16 cellular contexts compared by ENCODE assay signal in the genomic region with DNA sequence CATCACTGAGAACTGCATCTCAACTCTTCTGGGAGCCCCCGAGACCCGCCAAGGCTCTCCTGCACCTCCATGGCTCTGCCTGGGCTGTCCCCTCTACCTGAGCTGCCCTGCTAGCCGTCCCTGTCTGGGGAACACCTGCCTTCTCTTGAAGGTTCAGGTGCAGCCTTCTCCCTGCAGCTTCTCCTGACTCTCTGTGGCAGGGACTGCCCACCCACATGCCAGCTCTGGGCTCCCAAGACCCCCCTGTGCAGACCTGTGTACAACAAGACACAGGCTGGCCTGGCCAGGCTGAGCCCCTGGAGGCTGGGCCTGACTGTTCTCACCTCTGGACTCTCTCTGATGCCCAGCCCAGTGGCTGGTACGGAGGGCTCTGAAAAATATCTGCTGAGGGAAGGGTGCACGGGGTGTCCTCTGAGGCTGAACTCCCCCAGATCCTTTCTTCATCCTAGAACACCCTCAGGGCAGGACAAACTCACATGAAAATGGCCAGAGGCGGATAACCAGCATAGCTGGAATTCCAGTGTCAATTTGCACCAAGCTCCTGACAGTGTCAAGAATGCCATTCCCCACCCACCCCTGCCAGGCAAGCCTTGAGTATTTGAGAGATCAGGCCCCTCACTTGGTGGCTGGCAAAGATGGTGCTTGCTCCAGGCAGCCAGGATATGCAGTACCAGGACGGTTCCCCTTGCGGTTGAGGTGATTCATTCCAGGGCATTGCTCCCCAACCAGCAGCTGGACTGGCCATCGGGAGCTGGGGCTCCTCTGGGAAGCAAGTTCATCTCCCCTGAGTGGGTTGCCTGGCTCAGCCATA. TPM values are rescaled to one million over a fixed set of nuclear protein-coding genes. Genes with fewer than 3 reads are reported as not detected.
DNase-seq lines count a peak whose midpoint lies in the region; ATAC-seq and TF ChIP-seq lines count a peak whose summit lies in the region.
"Had no signal": no experiment of that assay in that cellular context is flagged by ENCODE, and none has a peak within 500 bp of the region (broad histone marks: within the 10 kb centered on the region; RNA-seq: fewer than 3 reads in every experiment).

No MANE protein-coding gene starts in this region.

- H3K27me3 Mint-ChIP-seq in type B pancreatic cell = no peaks in the 10 kb centered on the region

- peaks cover 34% of the 10 kb centered on the region for H3K4me1 ChIP-seq in adipocyte (ENCODE audit: control insufficient read depth, insufficient read depth, low read length)
- H3K4me1 ChIP-seq: Peyer's patch had no signal

- H3K36me3 ChIP-seq in adipocyte (ENCODE audit: control insufficient read depth, insufficient read depth, low read length, severe bottlenecking) = peaks cover 4% of the 10 kb centered on the region
- H3K36me3 ChIP-seq: uterus had no signal

- no peak for ATAC-seq in stimulated activated naive CD8-positive, alpha-beta T cell treated with anti-CD3 and anti-CD28 coated beads, Interleukin-15, Interleukin-2, amounts not matched to agents 100 U/mL and 50 U/mL, for 24 hours
- ATAC-seq in sciatic nerve = no peak
- ATAC-seq: body of pancreas had no signal

- intact Hi-C loops in sciatic nerve (cut with DNase I) = no loop called here

- H3K27ac Mint-ChIP-seq in type B pancreatic cell = peak overlapping the region; percentile 86

- H3K27me3 ChIP-seq in adipocyte (replicated peaks; ENCODE audit: control insufficient read depth, insufficient read depth, low read length) = no peaks in the 10 kb centered on the region
- H3K27me3 ChIP-seq: body of pancreas, esophagus squamous epithelium, Peyer's patch, uterus had no signal

- DNase-seq in HT1080 (ENCODE audit: low read depth) (peak; percentile 78), adipocyte (ENCODE audit: low read depth) (peak; percentile 66), iPS-NIHi11 (ENCODE audit: low spot score) (peak; percentile 44), type B pancreatic cell (ENCODE audit: extremely low spot score, unreplicated experiment) (no peak), NCI-H2171 (lab: John Stamatoyannopoulos, UW) (no peak), sciatic nerve (ENCODE audit: low spot score) (no peak)
- DNase-seq in stimulated activated naive CD8-positive, alpha-beta T cell treated with anti-CD3 and anti-CD28 coated beads, Interleukin-15, Interleukin-2, amounts not matched to agents 100 U/mL and 50 U/mL, for 24 hours = no peak
- DNase-seq: activated T-cell treated with anti-CD3 and anti-CD28 coated beads, Interleukin-2, amount 50 U/mL, for 1 hour; DMS53; esophagus squamous epithelium; kidney; Peyer's patch; WERI-Rb-1 had no signal

- H3K4me3 ChIP-seq in adipocyte (ENCODE audit: low read length) = no peak overlapping the region
- H3K4me3 ChIP-seq: body of pancreas, esophagus squamous epithelium, Peyer's patch, prostate gland, uterus had no signal

- TF ChIP-seq CTCF in type B pancreatic cell (conservative IDR thresholded peaks at IDR 0.05) = no peak

- H3K9me3 ChIP-seq in adipocyte (ENCODE audit: control insufficient read depth, low read length) = no peaks in the 10 kb centered on the region
- H3K9me3 ChIP-seq: body of pancreas, esophagus squamous epithelium, Peyer's patch, prostate gland, uterus had no signal

- peak overlapping the region; percentile 39 for H3K4me3 Mint-ChIP-seq in type B pancreatic cell

- peaks cover 9% of the 10 kb centered on the region for H3K36me3 Mint-ChIP-seq in type B pancreatic cell

- H3K9ac ChIP-seq in adipocyte (ENCODE audit: low read length) = no peak overlapping the region

- H3K9me3 Mint-ChIP-seq in type B pancreatic cell = no peaks in the 10 kb centered on the region

- H3K4me1 Mint-ChIP-seq in type B pancreatic cell (ENCODE audit: unreplicated experiment) = peaks cover 33% of the 10 kb centered on the region

RNA-seq across cellular contexts. Expression of a gene that starts 40.9 kb away (rescaled TPM):
- 34.3 and 39.8 TPM in 2 replicates for total RNA-seq in HT1080 (2014; rRNA removed; shearing (Covaris generic))
- polyA plus RNA-seq in HT1080 (2015; cell fraction: cytosol; rRNA removed) = 24.0 and 24.1 TPM in 2 replicates
- 18.9 and 22.9 TPM in 2 replicates for polyA plus RNA-seq in HT1080 (2015; cell fraction: nucleus; rRNA removed)
- total RNA-seq in type B pancreatic cell (ENCODE audit: low replicate concordance) = 26.9 and 32.5 TPM in 2 replicates
- total RNA-seq in sciatic nerve = 24.2 TPM

Comparison
In these comparisons a context has a peak if more than half of its experiments do, and no peak if none do; other contexts are left out.
1. DNase-seq: peak in HT1080 (single experiment), adipocyte (single experiment) and iPS-NIHi11 (single experiment); none in type B pancreatic cell (single experiment), stimulated activated naive CD8-positive, alpha-beta T cell treated with anti-CD3 and anti-CD28 coated beads, Interleukin-15, Interleukin-2, amounts not matched to agents 100 U/mL and 50 U/mL, for 24 hours (single experiment), NCI-H2171 (single experiment) and sciatic nerve (single experiment).